ENCODE assay signal across 21 cellular contexts in genomic region chr5:180463216-180463900, GRCh38.
"Had no signal": no experiment of that assay in that cellular context is flagged by ENCODE, and none has a peak within 500 bp of the region (broad histone marks: within the 10 kb centered on the region; RNA-seq: fewer than 3 reads in every experiment).

No MANE protein-coding gene starts in this region.

- H3K9me3 ChIP-seq: gastrocnemius medialis, lower lobe of right lung, neutrophil, prostate gland, sigmoid colon, testis had no signal

- H3K27ac ChIP-seq: gastrocnemius medialis, lower lobe of right lung, neutrophil, parathyroid adenoma, prostate gland, sigmoid colon, testis, tibial artery had no signal

- H3K27me3 ChIP-seq: gastrocnemius medialis, neutrophil, testis had no signal

- H3K36me3 ChIP-seq: gastrocnemius medialis, lower lobe of right lung, neutrophil, prostate gland, sigmoid colon, tibial artery had no signal

- DNase-seq: cortex of kidney; effector memory CD8-positive, alpha-beta T cell; erythroblast; gastrocnemius medialis; left ventricle myocardium superior; lower lobe of right lung; natural killer cell; right cardiac atrium; sigmoid colon; stimulated activated CD4-positive, alpha-beta T cell treated with anti-CD3 and anti-CD28 coated beads, Interleukin-4, amount 100 ng/mL, for 4 hours; stimulated activated naive CD8-positive, alpha-beta T cell treated with anti-CD3 and anti-CD28 coated beads, Interleukin-15, Interleukin-2, amounts not matched to agents 100 U/mL and 50 U/mL, for 24 hours; substantia nigra; testis; tibial artery had no signal

- H2AFZ ChIP-seq: parathyroid adenoma had no signal

- H3K79me2 ChIP-seq: parathyroid adenoma had no signal

- H3K4me1 ChIP-seq: gastrocnemius medialis, parathyroid adenoma, prostate gland, sigmoid colon, testis, tibial artery had no signal

- ATAC-seq: effector memory CD8-positive, alpha-beta T cell; gastrocnemius medialis; left ventricle myocardium superior; lower lobe of right lung; natural killer cell; right cardiac atrium; stimulated activated memory B cell treated with anti-CD40 and anti-IgM and Interleukin-4, amounts not matched to agents 10 μg/mL and 1 μg/mL and 100 μg/mL, for 72 hours; stimulated activated naive CD8-positive, alpha-beta T cell treated with anti-CD3 and anti-CD28 coated beads, Interleukin-15, Interleukin-2, amounts not matched to agents 100 U/mL and 50 U/mL, for 24 hours had no signal

- H3K4me3 ChIP-seq: gastrocnemius medialis, lower lobe of right lung, prostate gland, sigmoid colon, testis, tibial artery had no signal

- FAIRE-seq: endometrium, keratinocyte, urothelium cell line had no signal

- H3K9ac ChIP-seq: parathyroid adenoma had no signal
